8 cellular contexts compared by ENCODE assay signal in genomic region chr22:37428649-37429586, GRCh38. TPM values are rescaled to one million over a fixed set of nuclear protein-coding genes. Genes with fewer than 3 reads are reported as not detected.
DNase-seq lines count a peak whose midpoint lies in the region; ATAC-seq and TF ChIP-seq lines count a peak whose summit lies in the region.

No MANE protein-coding gene starts in this region.

- H3K27ac ChIP-seq in sigmoid colon, result no peak overlapping the region

- TF ChIP-seq CTCF in sigmoid colon (IDR thresholded peaks at IDR 0.05), result peak in 3 of 4 experiments; percentile 30 to 44 (median 32)

- no peak for TF ChIP-seq EP300 in sigmoid colon (IDR thresholded peaks at IDR 0.05)

- no peaks in the 10 kb centered on the region for H3K36me3 ChIP-seq in sigmoid colon

- 16 to 30% methylated on average over 15 of the region's 15 CpGs for WGBS in sigmoid colon, 2 donors

- DNase-seq in NCI-H748 (lab: John Stamatoyannopoulos, UW; ENCODE audit: unreplicated experiment) (peak; percentile 64), NCI-H748 treated with DMSO at 0.1 percent for 48 hours (lab: John Stamatoyannopoulos, UW) (no peak), NCI-H69 (lab: John Stamatoyannopoulos, UW) (peak; percentile 77), activated T-cell treated with anti-CD3 and anti-CD28 coated beads for 48 hours (ENCODE audit: low read depth) (peak; percentile 37), fibroblast of peridontal ligament (ENCODE audit: extremely low read depth) (peak; percentile 34), sigmoid colon (no peak), NCI-H345 treated with DMSO at 0.1 percent for 48 hours (lab: John Stamatoyannopoulos, UW; ENCODE audit: unreplicated experiment) (no peak)

- TF ChIP-seq POLR2A in sigmoid colon (IDR thresholded peaks at IDR 0.05), result no peak

- no peaks in the 10 kb centered on the region for H3K9me3 ChIP-seq in sigmoid colon

- intact Hi-C loops in sigmoid colon (cut with DNase I), result no loop called here

- no peak for ATAC-seq in HG03280 (IDR thresholded peaks at IDR 0.05; ENCODE audit: unreplicated experiment)

- peaks cover 32 to 97% (median 81%) of the 10 kb centered on the region in 3 donors for H3K27me3 ChIP-seq in sigmoid colon

- H3K4me3 ChIP-seq in sigmoid colon, result no peak overlapping the region

- H3K4me1 ChIP-seq in sigmoid colon, result peaks cover 0 to 22% (median 15%) of the 10 kb centered on the region in 4 donors

RNA-seq across cellular contexts. Expression of gene ELFN2, which starts 1.6 kb away (rescaled TPM):
- under 1 TPM in 3 of 4 donors, not detected in 1; under 0.01 to 0.55 (median under 0.01) TPM for total RNA-seq in sigmoid colon
- polyA plus RNA-seq in sigmoid colon, result under 1 TPM in 1 of 3 donors, not detected in 2; 0.31 TPM

RNA-seq across cellular contexts. Expression of gene MFNG, which starts 57.3 kb away (rescaled TPM):
- total RNA-seq in sigmoid colon, result 10 to 100 TPM in 3 of 4 donors, 1 to 10 TPM in 1; 8.0 to 15.3 (median 11.4) TPM
- polyA plus RNA-seq in sigmoid colon, result 10 to 100 TPM in 2 of 3 donors, 1 to 10 TPM in 1; 9.9 to 33.9 (median 10.8) TPM

Comparison
In these comparisons a context has a peak if more than half of its experiments do, and no peak if none do; other contexts are left out.
1. DNase-seq: peak in NCI-H748 (single experiment), NCI-H69 (single experiment), activated T-cell treated with anti-CD3 and anti-CD28 coated beads for 48 hours (single experiment) and fibroblast of peridontal ligament (single experiment); none in NCI-H748 treated with DMSO at 0.1 percent for 48 hours (single experiment), sigmoid colon (single experiment) and NCI-H345 treated with DMSO at 0.1 percent for 48 hours (single experiment).